In genomic region chr2:199912553-199913114, GRCh38 we compare ENCODE assay signal across 8 cellular contexts. TPM values are rescaled to one million over a fixed set of nuclear protein-coding genes. Genes with fewer than 3 reads are reported as not detected.
DNase-seq lines count a peak whose midpoint lies in the region; ATAC-seq, FAIRE-seq and TF ChIP-seq lines count a peak whose summit lies in the region.
"Not testable (repeated sequence)": the region's sequence is repeated elsewhere in the genome, so short reads cannot be mapped to it uniquely, and the experiment has no call there.

No MANE protein-coding gene starts in this region.

- peak; percentile 5 for FAIRE-seq in GM12891 (lab: Jason Lieb, UNC)

- not testable (repeated sequence) for TF ChIP-seq POLR2A in GM12891 (IDR thresholded peaks at IDR 0.05; ENCODE audit: low read depth, low read length)

- H3K4me2 ChIP-seq in OCI-LY3 (ENCODE audit: low read length): peak overlapping the region; percentile 78

- peak overlapping the region; percentile 99 for H3K4me3 Mint-ChIP-seq in activated CD8-positive, alpha-beta memory T cell treated with anti-CD3 and anti-CD28 coated beads, Interleukin-2, amount 10 ng/mL, durations not matched to agents 7 days and 5 days
- peak overlapping the region; percentile 98 for H3K4me3 Mint-ChIP-seq in central memory CD8-positive, alpha-beta T cell
- H3K4me3 Mint-ChIP-seq in glutamatergic neuron (ENCODE audit: unreplicated experiment): peak overlapping the region; percentile 98

- peaks cover 16% of the 10 kb centered on the region for H4K20me1 ChIP-seq in OCI-LY3 (ENCODE audit: insufficient read depth, low read length)

- CTCF ChIA-PET in activated CD8-positive, alpha-beta memory T cell treated with anti-CD3 and anti-CD28 coated beads, Interleukin-2, amount 10 ng/mL, durations not matched to agents 7 days and 5 days (lab: Charles Lee): interaction anchor here (1.0 to 1.4 kb wide), 4 partner anchors 16 to 73 kb away, joined by 3 to 4 read pairs (median 3); no protein-coding TSS in a partner anchor

- not testable (repeated sequence) for H3K27me3 Mint-ChIP-seq in activated CD8-positive, alpha-beta memory T cell treated with anti-CD3 and anti-CD28 coated beads, Interleukin-2, amount 10 ng/mL, durations not matched to agents 7 days and 5 days; central memory CD8-positive, alpha-beta T cell; glutamatergic neuron (ENCODE audit: unreplicated experiment)

- peaks cover 15% of the 10 kb centered on the region for H3K4me1 ChIP-seq in OCI-LY3 (ENCODE audit: low read length)
- peaks cover 13 to 19% of the 10 kb centered on the region in 2 donors for H3K4me1 ChIP-seq in muscle layer of duodenum (ENCODE audit: control insufficient read depth in 1 of 2, insufficient read depth in 2 of 2, low read length in 2 of 2)
- H3K4me1 ChIP-seq in skeletal muscle tissue (ENCODE audit: control insufficient read depth in 3 of 3, insufficient read depth in 3 of 3, low read length in 3 of 3): peaks cover 13 to 21% (median 20%) of the 10 kb centered on the region in 3 donors

- not testable (repeated sequence) for H2AFZ ChIP-seq in OCI-LY3 (ENCODE audit: low read depth, low read length)

- H3K4me3 ChIP-seq in OCI-LY3 (ENCODE audit: low read length): peak overlapping the region; percentile 97
- H3K4me3 ChIP-seq in muscle layer of duodenum (ENCODE audit: low read depth in 1 of 2, low read length in 2 of 2): peak overlapping the region; percentile 89 to 99
- H3K4me3 ChIP-seq in skeletal muscle tissue (ENCODE audit: low read length in 3 of 3): peak overlapping the region; percentile 77 to 99 (median 96)

- H3K9ac ChIP-seq in OCI-LY3 (ENCODE audit: low read length) (peak overlapping the region; percentile 91), skeletal muscle tissue (ENCODE audit: low read depth in 1 of 3, low read length in 3 of 3) (peak overlapping the region in 2 of 3 donors; percentile 94 to 96)

- DNase-seq in GM12891 (ENCODE audit: insufficient read length, low spot score); activated CD8-positive, alpha-beta memory T cell treated with anti-CD3 and anti-CD28 coated beads, Interleukin-2, amount 10 ng/mL, durations not matched to agents 7 days and 5 days; central memory CD8-positive, alpha-beta T cell (ENCODE audit: low spot score in 2 of 2); glutamatergic neuron: not testable (repeated sequence)

- peaks cover 61% of the 10 kb centered on the region for H3K79me2 ChIP-seq in OCI-LY3 (ENCODE audit: low read length)

- H3K9me3 Mint-ChIP-seq in activated CD8-positive, alpha-beta memory T cell treated with anti-CD3 and anti-CD28 coated beads, Interleukin-2, amount 10 ng/mL, durations not matched to agents 7 days and 5 days (ENCODE audit: low read depth); central memory CD8-positive, alpha-beta T cell; glutamatergic neuron (ENCODE audit: unreplicated experiment): not testable (repeated sequence)

- H3K4me1 Mint-ChIP-seq in activated CD8-positive, alpha-beta memory T cell treated with anti-CD3 and anti-CD28 coated beads, Interleukin-2, amount 10 ng/mL, durations not matched to agents 7 days and 5 days: peaks cover 29% of the 10 kb centered on the region
- H3K4me1 Mint-ChIP-seq in central memory CD8-positive, alpha-beta T cell: peaks cover 44% of the 10 kb centered on the region
- H3K4me1 Mint-ChIP-seq in glutamatergic neuron (ENCODE audit: low read depth, unreplicated experiment): peaks cover 13% of the 10 kb centered on the region

- peaks cover 38% of the 10 kb centered on the region for H3K36me3 Mint-ChIP-seq in activated CD8-positive, alpha-beta memory T cell treated with anti-CD3 and anti-CD28 coated beads, Interleukin-2, amount 10 ng/mL, durations not matched to agents 7 days and 5 days
- peaks cover 11% of the 10 kb centered on the region for H3K36me3 Mint-ChIP-seq in central memory CD8-positive, alpha-beta T cell (ENCODE audit: insufficient read depth)
- peaks cover 19% of the 10 kb centered on the region for H3K36me3 Mint-ChIP-seq in glutamatergic neuron (ENCODE audit: unreplicated experiment)

- H3K27ac Mint-ChIP-seq in activated CD8-positive, alpha-beta memory T cell treated with anti-CD3 and anti-CD28 coated beads, Interleukin-2, amount 10 ng/mL, durations not matched to agents 7 days and 5 days: peak overlapping the region; percentile 11
- peak overlapping the region; percentile 96 for H3K27ac Mint-ChIP-seq in central memory CD8-positive, alpha-beta T cell (ENCODE audit: low read depth)
- H3K27ac Mint-ChIP-seq in glutamatergic neuron (ENCODE audit: unreplicated experiment): peak overlapping the region; percentile 67

- not testable (repeated sequence) for H3K9me3 ChIP-seq in OCI-LY3 (ENCODE audit: insufficient read depth, low read length); muscle layer of duodenum (ENCODE audit: control insufficient read depth in 1 of 2, low read length in 2 of 2); skeletal muscle tissue (ENCODE audit: control insufficient read depth in 3 of 3, low read length in 3 of 3)

- TF ChIP-seq CTCF in 22Rv1 (IDR thresholded peaks at IDR 0.05); OCI-LY3 (IDR thresholded peaks at IDR 0.05; ENCODE audit: low read depth, low read length); glutamatergic neuron (IDR thresholded peaks at IDR 0.05; ENCODE audit: partially characterized antibody, unreplicated experiment): not testable (repeated sequence)

- not testable (repeated sequence) for H3K27me3 ChIP-seq in OCI-LY3 (ENCODE audit: low read depth, low read length); muscle layer of duodenum (ENCODE audit: low read depth, low read length); skeletal muscle tissue (ENCODE audit: control insufficient read depth in 3 of 3, insufficient read depth in 3 of 3, low read length in 3 of 3)

- peaks cover 38% of the 10 kb centered on the region for H3K36me3 ChIP-seq in OCI-LY3 (replicated peaks; ENCODE audit: low read depth, low read length)
- not testable (repeated sequence) for H3K36me3 ChIP-seq in muscle layer of duodenum (ENCODE audit: control insufficient read depth in 1 of 2, insufficient read depth in 2 of 2, low read length in 2 of 2); skeletal muscle tissue (ENCODE audit: control insufficient read depth in 3 of 3, insufficient read depth in 3 of 3, low read length in 3 of 3)

- peak overlapping the region; percentile 93; the same call in 1 of the 2 replicates for H3K27ac ChIP-seq in 22Rv1
- H3K27ac ChIP-seq in OCI-LY3 (ENCODE audit: low read length); muscle layer of duodenum (ENCODE audit: low read length); skeletal muscle tissue (ENCODE audit: low read depth, low read length): not testable (repeated sequence)

- not testable (repeated sequence) for ATAC-seq in activated CD8-positive, alpha-beta memory T cell treated with anti-CD3 and anti-CD28 coated beads, Interleukin-2, amount 10 ng/mL, durations not matched to agents 7 days and 5 days; central memory CD8-positive, alpha-beta T cell (replicated peaks; ENCODE audit: extremely low read depth, poor library complexity, severe bottlenecking)

RNA-seq across cellular contexts. Expression of gene C2orf69, which starts 1.5 kb away (rescaled TPM):
- polyA plus RNA-seq in GM12891 (2012; ENCODE audit: low read depth, missing spikeins): 6.2 TPM
- total RNA-seq in activated CD8-positive, alpha-beta memory T cell treated with anti-CD3 and anti-CD28 coated beads, Interleukin-2, amount 10 ng/mL, durations not matched to agents 7 days and 5 days: 10 to 100 TPM; 18.9 to 19.5 TPM
- 27.3 TPM for total RNA-seq in glutamatergic neuron (ENCODE audit: unreplicated experiment)
- 7.3 TPM for total RNA-seq in skeletal muscle tissue

RNA-seq across cellular contexts. Expression of gene TYW5, which starts 42.7 kb away (rescaled TPM):
- 4.7 TPM for polyA plus RNA-seq in GM12891 (2012; ENCODE audit: low read depth, missing spikeins)
- 10 to 100 TPM; 12.1 to 12.6 TPM for total RNA-seq in activated CD8-positive, alpha-beta memory T cell treated with anti-CD3 and anti-CD28 coated beads, Interleukin-2, amount 10 ng/mL, durations not matched to agents 7 days and 5 days
- 8.5 TPM for total RNA-seq in glutamatergic neuron (ENCODE audit: unreplicated experiment)
- total RNA-seq in skeletal muscle tissue: 6.8 TPM

RNA-seq across cellular contexts. Expression of gene MAIP1, which starts 42.7 kb away (rescaled TPM):
- 18.7 TPM for polyA plus RNA-seq in GM12891 (2012; ENCODE audit: low read depth, missing spikeins)
- total RNA-seq in activated CD8-positive, alpha-beta memory T cell treated with anti-CD3 and anti-CD28 coated beads, Interleukin-2, amount 10 ng/mL, durations not matched to agents 7 days and 5 days: 10 to 100 TPM; 22.0 to 26.3 TPM
- total RNA-seq in glutamatergic neuron (ENCODE audit: unreplicated experiment) (18.1 TPM), skeletal muscle tissue (15.1 TPM)

Comparison
In these comparisons a context has a peak if more than half of its experiments do, and no peak if none do; other contexts are left out.
1. H3K27ac Mint-ChIP-seq: peak in every context shown above with its lines; median percentile 96 in central memory CD8-positive, alpha-beta T cell; 67 in glutamatergic neuron; 11 in activated CD8-positive, alpha-beta memory T cell treated with anti-CD3 and anti-CD28 coated beads, Interleukin-2, amount 10 ng/mL, durations not matched to agents 7 days and 5 days.